ENCODE assay signal across 25 cellular contexts in genomic region chr10:110205051-110205675, GRCh38. TPM values are rescaled to one million over a fixed set of nuclear protein-coding genes. Genes with fewer than 3 reads are reported as not detected.
DNase-seq lines count a peak whose midpoint lies in the region; ATAC-seq and TF ChIP-seq lines count a peak whose summit lies in the region.
"Had no signal": no experiment of that assay in that cellular context is flagged by ENCODE, and none has a peak within 500 bp of the region (broad histone marks: within the 10 kb centered on the region; RNA-seq: fewer than 3 reads in every experiment).

No MANE protein-coding gene starts in this region.

- H3K4me1 ChIP-seq in HUES6 (ENCODE audit: control insufficient read depth, insufficient read depth, low read length) (0 out of 2 replicates have a peak, but pooled peaks cover 12% of the 10 kb centered on the region), esophagus muscularis mucosa (peaks cover 5 to 10% (median 8%) of the 10 kb centered on the region in 4 donors), osteoblast (ENCODE audit: insufficient read depth, low read length) (no peaks in the 10 kb centered on the region)
- H3K4me1 ChIP-seq: BE2C had no signal

- intact Hi-C loops in CD4-positive, alpha-beta T cell (cut with DNase I, micrococcal nuclease) = loop anchor here (5.0 kb wide), 5 partner anchors 48 to 292 kb away; partner anchors contain the start of genes ADD3 (in 2 of the 2) and DUSP5 (in 1 of the 2)
- intact Hi-C loops in esophagus muscularis mucosa (cut with DNase I) = loop anchor here (10.0 kb wide), 2 partner anchors 320 to 360 kb away; partner anchors contain the start of gene SMC3

- H3K4me3 Mint-ChIP-seq in CD4-positive, alpha-beta T cell = peak overlapping the region; percentile 22

- CTCF ChIA-PET in CD4-positive, alpha-beta T cell (lab: Charles Lee) = interaction anchor here (1.1 to 8.0 kb wide), 4 partner anchors 10 to 91 kb away, joined by 3 to 118 read pairs (median 26); no protein-coding TSS in a partner anchor

- ATAC-seq in CD4-positive, alpha-beta T cell (ENCODE audit: poor library complexity) = no peak
- ATAC-seq in GM21423 (IDR thresholded peaks at IDR 0.05; ENCODE audit: unreplicated experiment) = no peak
- ATAC-seq: Panc1 had no signal

- no peak for TF ChIP-seq EP300 in esophagus muscularis mucosa (IDR thresholded peaks at IDR 0.05)

- no peak overlapping the region for H2AFZ ChIP-seq in osteoblast (ENCODE audit: low read length)

- no peaks in the 10 kb centered on the region for H3K79me2 ChIP-seq in osteoblast (ENCODE audit: insufficient read depth, low read length)

- no peaks in the 10 kb centered on the region for H3K27me3 ChIP-seq in CD4-positive, alpha-beta T cell (ENCODE audit: control insufficient read depth, insufficient read depth, low read length)
- H3K27me3 ChIP-seq in HUES6 (ENCODE audit: control insufficient read depth, insufficient read depth, low read length) = peaks cover 61% of the 10 kb centered on the region
- H3K27me3 ChIP-seq in esophagus muscularis mucosa = no peaks in the 10 kb centered on the region
- peaks cover 21% of the 10 kb centered on the region for H3K27me3 ChIP-seq in osteoblast (ENCODE audit: insufficient read depth, low read length)
- H3K27me3 ChIP-seq: BE2C had no signal

- no peak for TF ChIP-seq CTCF in CD4-positive, alpha-beta T cell (IDR thresholded peaks at IDR 0.05)
- TF ChIP-seq CTCF in esophagus muscularis mucosa (IDR thresholded peaks at IDR 0.05) (no peak), osteoblast (IDR thresholded peaks at IDR 0.05; ENCODE audit: extremely low read depth, low read depth, low read length) (no peak)

- no peak overlapping the region for H3K4me2 ChIP-seq in osteoblast (ENCODE audit: insufficient read depth, low read length)

- H3K9ac ChIP-seq in HUES6 (ENCODE audit: low read length) = no peak overlapping the region

- H3K36me3 ChIP-seq in HUES6 (ENCODE audit: control insufficient read depth, insufficient read depth, low read length) = no peaks in the 10 kb centered on the region
- no peaks in the 10 kb centered on the region for H3K36me3 ChIP-seq in esophagus muscularis mucosa
- no peaks in the 10 kb centered on the region for H3K36me3 ChIP-seq in osteoblast (ENCODE audit: insufficient read depth, low read length)
- H3K36me3 ChIP-seq: BE2C had no signal

- no peak overlapping the region for H3K27ac ChIP-seq in CD4-positive, alpha-beta T cell (ENCODE audit: low read depth, low read length)
- H3K27ac ChIP-seq in HUES6 (ENCODE audit: low read depth, low read length) (no peak overlapping the region), esophagus muscularis mucosa (replicated peaks in 1 of 4) (no peak overlapping the region), osteoblast (ENCODE audit: low read depth, low read length) (no peak overlapping the region)
- H3K27ac ChIP-seq: RWPE1 had no signal

- no peaks in the 10 kb centered on the region for H4K20me1 ChIP-seq in osteoblast (ENCODE audit: insufficient read depth, low read length)

- TF ChIP-seq POLR2A in esophagus muscularis mucosa (IDR thresholded peaks at IDR 0.05; ENCODE audit: low read depth) = no peak

- no peak for DNase-seq in CD4-positive, alpha-beta T cell
- DNase-seq in esophagus muscularis mucosa (ENCODE audit: extremely low spot score) (peak; percentile 74), osteoblast (ENCODE audit: insufficient read length, low spot score, missing footprints) (peak; percentile 74), anterior cingulate cortex (lab: John Stamatoyannopoulos, UW) (no peak)
- DNase-seq in effector CD8-positive, alpha-beta T cell (lab: John Stamatoyannopoulos, UW) = no peak
- DNase-seq: ACHN, BE2C, DMS153, DND-41, GOT3, HCEC 1CT, Karpas-422, NCI-H1092, NCI-H1417 treated with DMSO at 0.1 percent for 48 hours, NCI-H1694 treated with DMSO at 0.1 percent for 48 hours, NCI-H2081 treated with DMSO at 0.1 percent for 48 hours, NCI-H2171, NCI-H226, NCI-H510A, SHP77 had no signal

- no peak overlapping the region for H3K27ac Mint-ChIP-seq in CD4-positive, alpha-beta T cell
- H3K27ac Mint-ChIP-seq: CD14-positive monocyte had no signal

- POLR2A ChIA-PET in CD4-positive, alpha-beta T cell (lab: Charles Lee) = interaction anchor here (7.5 to 9.4 kb wide), 2 partner anchors 18 to 100 kb away, joined by 82 to 386 read pairs; partner anchors contain the start of gene SMNDC1

- H3K9me3 ChIP-seq in CD4-positive, alpha-beta T cell (ENCODE audit: control insufficient read depth, low read length) = no peaks in the 10 kb centered on the region
- H3K9me3 ChIP-seq in HUES6 (ENCODE audit: control insufficient read depth, insufficient read depth, low read depth, low read length) = no peaks in the 10 kb centered on the region
- H3K9me3 ChIP-seq in esophagus muscularis mucosa = no peaks in the 10 kb centered on the region
- H3K9me3 ChIP-seq in osteoblast (ENCODE audit: low read depth, low read length) = no peaks in the 10 kb centered on the region
- H3K9me3 ChIP-seq: BE2C had no signal

- H3K4me3 ChIP-seq in HUES6 (ENCODE audit: low read depth, low read length) (0 out of 2 replicates have a peak overlapping the region, but pooled peaks have one; percentile 2), esophagus muscularis mucosa (no peak overlapping the region), osteoblast (ENCODE audit: insufficient read depth, low read length) (no peak overlapping the region)

- H3K9me3 Mint-ChIP-seq in CD4-positive, alpha-beta T cell = no peaks in the 10 kb centered on the region

- H3K27me3 Mint-ChIP-seq in CD4-positive, alpha-beta T cell = no peaks in the 10 kb centered on the region

- 75% methylated on average over 12 of the region's 12 CpGs for WGBS in esophagus muscularis mucosa

- peaks cover 17% of the 10 kb centered on the region for H3K36me3 Mint-ChIP-seq in CD4-positive, alpha-beta T cell (ENCODE audit: low read depth)

- peaks cover 16% of the 10 kb centered on the region for H3K4me1 Mint-ChIP-seq in CD4-positive, alpha-beta T cell (ENCODE audit: low read depth)

RNA-seq across cellular contexts. Expression of gene MXI1, which starts 2.2 kb away (rescaled TPM):
- total RNA-seq in CD4-positive, alpha-beta T cell = 10 to 100 TPM; 74.3 to 84.3 TPM
- 100 to 1,000 TPM; 198 to 292 (median 226) TPM for total RNA-seq in esophagus muscularis mucosa
- total RNA-seq in osteoblast = 39.5 and 41.6 TPM in 2 replicates

Comparison
In these comparisons a context has a peak if more than half of its experiments do, and no peak if none do; other contexts are left out.
1. DNase-seq: peak in esophagus muscularis mucosa (single experiment) and osteoblast (single experiment); none in CD4-positive, alpha-beta T cell (0 of 10), effector CD8-positive, alpha-beta T cell (single experiment) and anterior cingulate cortex (0 of 58).